In genomic region chr22:29587938-29588699, GRCh38 we compare ENCODE assay signal across 12 cellular contexts. TPM values are rescaled to one million over a fixed set of nuclear protein-coding genes. Genes with fewer than 3 reads are reported as not detected.
A peak's percentile ranks its signal among the peaks of the same experiment; 100 is the strongest.
DNase-seq lines count a peak whose midpoint lies in the region; TF ChIP-seq lines count a peak whose summit lies in the region.
"Had no signal": no experiment of that assay in that cellular context is flagged by ENCODE, and none has a peak within 500 bp of the region (broad histone marks: within the 10 kb centered on the region; RNA-seq: fewer than 3 reads in every experiment).

No MANE protein-coding gene starts in this region.

- H3K4me3 ChIP-seq in AG04449 (ENCODE audit: low read depth, low read length): no peak overlapping the region
- H3K4me3 ChIP-seq: ovary had no signal

- no peak for TF ChIP-seq CTCF in AG04449 (IDR thresholded peaks at IDR 0.05; ENCODE audit: insufficient read depth, low read length, missing control alignments)

- no peak overlapping the region for H3K4me3 Mint-ChIP-seq in activated CD4-positive, alpha-beta T cell treated with anti-CD3 and anti-CD28 coated beads, Interleukin-2, amount 10 ng/mL, durations not matched to agents 24 days and 14 days
- H3K4me3 Mint-ChIP-seq: CD14-positive monocyte, WTC11 had no signal

- POLR2A ChIA-PET in AG04449 (lab: Yijun Ruan, JAX): interaction anchor here (0.7 kb wide), 1 partner anchor 87 kb away, joined by 3 read pairs; no protein-coding TSS in a partner anchor

- H3K4me1 Mint-ChIP-seq in activated CD4-positive, alpha-beta T cell treated with anti-CD3 and anti-CD28 coated beads, Interleukin-2, amount 10 ng/mL, durations not matched to agents 24 days and 14 days: peaks cover 7% of the 10 kb centered on the region
- H3K4me1 Mint-ChIP-seq: WTC11 had no signal

- no peaks in the 10 kb centered on the region for H3K36me3 Mint-ChIP-seq in activated CD4-positive, alpha-beta T cell treated with anti-CD3 and anti-CD28 coated beads, Interleukin-2, amount 10 ng/mL, durations not matched to agents 24 days and 14 days (ENCODE audit: low read depth)
- H3K36me3 Mint-ChIP-seq: CD14-positive monocyte, WTC11 had no signal

- DNase-seq in AG04449 (ENCODE audit: low read depth, low spot score): peak; percentile 63
- peak; percentile 37 for DNase-seq in HK-2 (ENCODE audit: unreplicated experiment)
- peak; percentile 84 for DNase-seq in amniotic epithelial cell (ENCODE audit: low read depth)
- peak; percentile 40 for DNase-seq in hepatic stellate cell (ENCODE audit: low spot score)
- no peak for DNase-seq in DMS79 (lab: John Stamatoyannopoulos, UW)
- no peak for DNase-seq in activated CD4-positive, alpha-beta T cell treated with anti-CD3 and anti-CD28 coated beads, Interleukin-2, amount 10 ng/mL, durations not matched to agents 24 days and 14 days
- DNase-seq in SK-N-DZ (ENCODE audit: low spot score): no peak
- DNase-seq in NCI-H2107 (lab: John Stamatoyannopoulos, UW): no peak
- DNase-seq: left colon, ovary had no signal

- CTCF ChIA-PET in AG04449 (lab: Yijun Ruan, JAX): interaction anchor here (1.0 to 5.7 kb wide), 10 partner anchors 8 to 500 kb away, joined by 3 to 50 read pairs (median 8); partner anchors contain the start of gene NF2

- no peaks in the 10 kb centered on the region for H3K9me3 Mint-ChIP-seq in activated CD4-positive, alpha-beta T cell treated with anti-CD3 and anti-CD28 coated beads, Interleukin-2, amount 10 ng/mL, durations not matched to agents 24 days and 14 days
- H3K9me3 Mint-ChIP-seq: CD14-positive monocyte, WTC11 had no signal

- no peak overlapping the region for H3K27ac Mint-ChIP-seq in activated CD4-positive, alpha-beta T cell treated with anti-CD3 and anti-CD28 coated beads, Interleukin-2, amount 10 ng/mL, durations not matched to agents 24 days and 14 days
- H3K27ac Mint-ChIP-seq: WTC11 had no signal

- H3K27me3 Mint-ChIP-seq in activated CD4-positive, alpha-beta T cell treated with anti-CD3 and anti-CD28 coated beads, Interleukin-2, amount 10 ng/mL, durations not matched to agents 24 days and 14 days: no peaks in the 10 kb centered on the region

- intact Hi-C loops in activated CD4-positive, alpha-beta T cell treated with anti-CD3 and anti-CD28 coated beads, Interleukin-2, amount 10 ng/mL, durations not matched to agents 24 days and 14 days (cut with micrococcal nuclease): no loop called here

RNA-seq across cellular contexts. Expression of gene NIPSNAP1, which starts 7.2 kb away (rescaled TPM):
- total RNA-seq in activated CD4-positive, alpha-beta T cell treated with anti-CD3 and anti-CD28 coated beads, Interleukin-2, amount 10 ng/mL, durations not matched to agents 24 days and 14 days: 45.9 and 46.5 TPM in 2 replicates
- 279 and 294 TPM in 2 replicates for polyA plus RNA-seq in SK-N-DZ (2014; cell fraction: cytosol; rRNA removed)
- 116 and 184 TPM in 2 replicates for polyA plus RNA-seq in SK-N-DZ (2014; cell fraction: nucleus; rRNA removed)

RNA-seq across cellular contexts. Expression of gene NF2, which starts 15.3 kb away (rescaled TPM):
- total RNA-seq in activated CD4-positive, alpha-beta T cell treated with anti-CD3 and anti-CD28 coated beads, Interleukin-2, amount 10 ng/mL, durations not matched to agents 24 days and 14 days: 59.1 and 61.9 TPM in 2 replicates
- polyA plus RNA-seq in SK-N-DZ (2014; cell fraction: cytosol; rRNA removed): 18.0 and 18.4 TPM in 2 replicates
- polyA plus RNA-seq in SK-N-DZ (2014; cell fraction: nucleus; rRNA removed): 7.8 and 9.1 TPM in 2 replicates

RNA-seq across cellular contexts. Expression of gene THOC5, which starts 34.6 kb away (rescaled TPM):
- total RNA-seq in activated CD4-positive, alpha-beta T cell treated with anti-CD3 and anti-CD28 coated beads, Interleukin-2, amount 10 ng/mL, durations not matched to agents 24 days and 14 days: 66.6 and 68.1 TPM in 2 replicates
- 79.8 and 87.1 TPM in 2 replicates for polyA plus RNA-seq in SK-N-DZ (2014; cell fraction: cytosol; rRNA removed)
- polyA plus RNA-seq in SK-N-DZ (2014; cell fraction: nucleus; rRNA removed): 67.3 and 86.9 TPM in 2 replicates

Comparison
In these comparisons a context has a peak if more than half of its experiments do, and no peak if none do; other contexts are left out.
1. DNase-seq: peak in AG04449 (single experiment), HK-2 (single experiment), amniotic epithelial cell (single experiment) and hepatic stellate cell (single experiment); none in DMS79 (single experiment), activated CD4-positive, alpha-beta T cell treated with anti-CD3 and anti-CD28 coated beads, Interleukin-2, amount 10 ng/mL, durations not matched to agents 24 days and 14 days (single experiment), SK-N-DZ (single experiment) and NCI-H2107 (single experiment).